ENCODE assay signal across 1 cellular context in the genomic region with DNA sequence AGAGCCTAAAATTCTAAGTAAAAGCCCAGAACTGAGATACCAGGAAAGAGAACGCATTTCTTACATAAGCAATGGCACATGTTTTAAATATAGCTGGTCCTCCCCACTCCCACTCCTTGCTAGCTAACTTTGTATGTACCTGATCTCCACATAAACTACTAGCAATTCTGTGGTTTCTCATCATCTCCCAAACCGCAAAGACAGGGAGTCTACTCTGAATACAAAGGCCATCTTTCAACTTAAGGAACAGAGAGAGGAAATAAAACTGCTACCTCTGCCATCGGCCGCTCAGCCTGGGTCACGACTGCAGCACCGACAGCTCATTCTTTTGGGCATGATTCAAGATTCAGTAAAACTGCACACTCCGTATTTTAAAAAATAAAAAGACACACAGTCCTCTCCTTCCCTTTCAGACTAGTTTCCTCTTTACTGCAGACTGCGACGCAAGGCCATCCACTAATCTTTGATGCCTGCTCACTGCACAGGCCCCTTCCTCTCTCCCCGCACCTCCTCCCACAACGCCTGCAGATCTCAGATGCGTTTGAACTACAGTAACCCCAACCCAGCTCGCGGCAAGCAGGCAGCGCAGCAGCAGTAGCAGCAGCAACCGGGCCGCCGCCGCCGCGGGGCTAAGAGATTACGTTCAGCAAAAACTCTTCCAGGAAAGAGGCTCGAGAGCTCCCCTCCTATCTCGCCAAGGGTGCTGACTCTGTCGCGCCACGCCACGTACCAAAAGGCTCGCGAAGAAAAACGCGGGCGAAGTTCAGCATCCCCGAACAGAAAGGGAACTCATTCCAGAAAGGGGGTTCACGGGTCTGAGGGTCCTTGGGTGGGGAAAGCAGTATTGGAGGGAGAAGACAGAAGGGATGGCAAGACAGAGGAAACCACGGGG.
TF ChIP-seq lines count a peak whose summit lies in the region.

No MANE protein-coding gene starts in this region.

TF ChIP-seq in HepG2, 621 proteins besides CTCF, POLR2A, EP300 and RAD21 (continued from another document):
- TF ChIP-seq, protein P1, sequence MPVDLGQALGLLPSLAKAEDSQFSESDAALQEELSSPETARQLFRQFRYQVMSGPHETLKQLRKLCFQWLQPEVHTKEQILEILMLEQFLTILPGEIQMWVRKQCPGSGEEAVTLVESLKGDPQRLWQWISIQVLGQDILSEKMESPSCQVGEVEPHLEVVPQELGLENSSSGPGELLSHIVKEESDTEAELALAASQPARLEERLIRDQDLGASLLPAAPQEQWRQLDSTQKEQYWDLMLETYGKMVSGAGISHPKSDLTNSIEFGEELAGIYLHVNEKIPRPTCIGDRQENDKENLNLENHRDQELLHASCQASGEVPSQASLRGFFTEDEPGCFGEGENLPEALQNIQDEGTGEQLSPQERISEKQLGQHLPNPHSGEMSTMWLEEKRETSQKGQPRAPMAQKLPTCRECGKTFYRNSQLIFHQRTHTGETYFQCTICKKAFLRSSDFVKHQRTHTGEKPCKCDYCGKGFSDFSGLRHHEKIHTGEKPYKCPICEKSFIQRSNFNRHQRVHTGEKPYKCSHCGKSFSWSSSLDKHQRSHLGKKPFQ (CRISPR knock-in tag; IDR thresholded peaks at IDR 0.05; ENCODE audit: insufficient replicate concordance) = no peak
- TF ChIP-seq PRPF4 (IDR thresholded peaks at IDR 0.05; ENCODE audit: low read depth, low read length, poor library complexity, severe bottlenecking) (no peak), SRY (CRISPR knock-in tag; IDR thresholded peaks at IDR 0.05) (peak; percentile 71; the same call in 1 of the 2 replicates), ZNF598 (CRISPR knock-in tag; IDR thresholded peaks at IDR 0.05; ENCODE audit: borderline replicate concordance) (peak; percentile 55; the same call in 1 of the 2 replicates), POGK (CRISPR knock-in tag; conservative IDR thresholded peaks at IDR 0.05) (0 out of 2 replicates have a peak, but pooled peaks have one; percentile 8), ZNF652 (CRISPR knock-in tag; IDR thresholded peaks at IDR 0.05; ENCODE audit: borderline replicate concordance, low read depth) (no peak)
